ENCODE assay signal across 12 cellular contexts in genomic region chr2:176494949-176495353, GRCh38.
DNase-seq lines count a peak whose midpoint lies in the region; ATAC-seq and TF ChIP-seq lines count a peak whose summit lies in the region.
"Had no signal": no experiment of that assay in that cellular context is flagged by ENCODE, and none has a peak within 500 bp of the region (broad histone marks: within the 10 kb centered on the region; RNA-seq: fewer than 3 reads in every experiment).

No MANE protein-coding gene starts in this region.

- H3K27me3 ChIP-seq in psoas muscle (ENCODE audit: insufficient read depth in 3 of 3, low read length in 2 of 3) = peaks cover 0 to 4% (median 0%) of the 10 kb centered on the region in 3 donors
- no peaks in the 10 kb centered on the region for H3K27me3 ChIP-seq in effector memory CD4-positive, alpha-beta T cell (replicated peaks; ENCODE audit: control insufficient read depth, insufficient read depth, low read length, poor library complexity, severe bottlenecking)

- intact Hi-C loops in psoas muscle (cut with DNase I) = no loop called here

- H3K4me3 ChIP-seq in fibroblast of mammary gland (ENCODE audit: control insufficient read depth, low read depth, low read length) (no peak overlapping the region), psoas muscle (no peak overlapping the region)
- no peak overlapping the region for H3K4me3 ChIP-seq in effector memory CD4-positive, alpha-beta T cell (ENCODE audit: insufficient read depth, low read depth, low read length, poor library complexity, severe bottlenecking)
- H3K4me3 ChIP-seq: K562 had no signal

- DNase-seq in Daoy (ENCODE audit: low read depth) (peak; percentile 20), NCI-H2029 (lab: John Stamatoyannopoulos, UW) (peak; percentile 39), fibroblast of mammary gland (ENCODE audit: low read depth) (peak; percentile 50), psoas muscle (peak; percentile 63 to 79), AG08396 (ENCODE audit: low spot score) (no peak)
- no peak for DNase-seq in effector memory CD4-positive, alpha-beta T cell
- DNase-seq: cerebellar nuclear complex, COR-L47, T1000 had no signal

- WGBS in psoas muscle, 3 donors = 13 to 18% (median 13%) methylated on average over 2 of the region's 2 CpGs

- TF ChIP-seq CTCF in fibroblast of mammary gland (conservative IDR thresholded peaks at IDR 0.05; ENCODE audit: control insufficient read depth, insufficient read depth, low read depth, low read length) (no peak), psoas muscle (IDR thresholded peaks at IDR 0.05) (no peak)

- no peaks in the 10 kb centered on the region for H3K9me3 ChIP-seq in psoas muscle
- no peaks in the 10 kb centered on the region for H3K9me3 ChIP-seq in effector memory CD4-positive, alpha-beta T cell (ENCODE audit: control insufficient read depth, low read length)

- no peak overlapping the region for H3K27ac ChIP-seq in psoas muscle
- no peak overlapping the region for H3K27ac ChIP-seq in effector memory CD4-positive, alpha-beta T cell (ENCODE audit: insufficient read depth, low read length, poor library complexity, severe bottlenecking)

- no peaks in the 10 kb centered on the region for H3K36me3 ChIP-seq in psoas muscle (ENCODE audit: insufficient read depth in 1 of 2, low read depth in 1 of 2)
- H3K36me3 ChIP-seq in effector memory CD4-positive, alpha-beta T cell (ENCODE audit: control insufficient read depth, insufficient read depth, low read length) = no peaks in the 10 kb centered on the region

- peaks cover 15% of the 10 kb centered on the region for H3K4me1 ChIP-seq in psoas muscle
- no peaks in the 10 kb centered on the region for H3K4me1 ChIP-seq in effector memory CD4-positive, alpha-beta T cell (ENCODE audit: control insufficient read depth, insufficient read depth, low read length, poor library complexity, severe bottlenecking)

- ATAC-seq in psoas muscle (peak in 1 of 4 donors; percentile 4), GM19351 (IDR thresholded peaks at IDR 0.05; ENCODE audit: unreplicated experiment) (no peak), GM21526 (IDR thresholded peaks at IDR 0.05; ENCODE audit: low FRiP score, unreplicated experiment) (no peak)
- ATAC-seq: K562 had no signal

Comparison
In these comparisons a context has a peak if more than half of its experiments do, and no peak if none do; other contexts are left out.
1. DNase-seq: peak in Daoy (single experiment), NCI-H2029 (single experiment), fibroblast of mammary gland (single experiment) and psoas muscle (2 of 2); none in AG08396 (single experiment) and effector memory CD4-positive, alpha-beta T cell (0 of 3).